6 cellular contexts compared by ENCODE assay signal in genomic region chr4:932713-933070, GRCh38. TPM values are rescaled to one million over a fixed set of nuclear protein-coding genes. Genes with fewer than 3 reads are reported as not detected.
DNase-seq lines count a peak whose midpoint lies in the region; ATAC-seq and TF ChIP-seq lines count a peak whose summit lies in the region.

No MANE protein-coding gene starts in this region.

- H3K36me3 ChIP-seq in ovary = no peaks in the 10 kb centered on the region

- WGBS in ovary, 3 donors = 2% methylated on average over 11 of the region's 11 CpGs

- no peaks in the 10 kb centered on the region for H3K9me3 ChIP-seq in ovary

- TF ChIP-seq CTCF in choroid plexus epithelial cell (conservative IDR thresholded peaks at IDR 0.05; ENCODE audit: low read depth, low read length) = peak; percentile 42
- TF ChIP-seq CTCF in ovary (IDR thresholded peaks at IDR 0.05) = no peak

- no peak for TF ChIP-seq EP300 in ovary (IDR thresholded peaks at IDR 0.05)

- ATAC-seq in HG03378 (IDR thresholded peaks at IDR 0.05; ENCODE audit: unreplicated experiment) = peak; percentile 2

- TF ChIP-seq POLR2A in ovary (IDR thresholded peaks at IDR 0.05) = no peak

- H3K27me3 ChIP-seq in ovary = no peaks in the 10 kb centered on the region

- peaks cover 10% of the 10 kb centered on the region for H3K4me1 ChIP-seq in ovary (ENCODE audit: insufficient read depth)

- H3K4me3 ChIP-seq in choroid plexus epithelial cell (ENCODE audit: low read depth, low read length) (peak overlapping the region; percentile 90), ovary (peak overlapping the region; percentile 79)

- intact Hi-C loops in ovary (cut with DNase I) = no loop called here

- peak overlapping the region in 1 of 2 donors; percentile 50 for H3K27ac ChIP-seq in ovary

- DNase-seq in A172 (ENCODE audit: low spot score) = peak; percentile 19
- no peak for DNase-seq in choroid plexus epithelial cell (ENCODE audit: low read depth)
- peak in 1 of 5 donors; percentile 20 for DNase-seq in ovary
- DNase-seq in NOMO-1 (lab: John Stamatoyannopoulos, UW; ENCODE audit: unreplicated experiment in 2 of 2) = no peak
- DNase-seq in T1000 (lab: John Stamatoyannopoulos, UW) = no peak

RNA-seq across cellular contexts. Expression of gene TMEM175, which starts 0.4 kb away (rescaled TPM):
- 26.2 and 27.5 TPM in 2 replicates for total RNA-seq in A172 (2014; rRNA removed; shearing (Covaris generic))
- total RNA-seq in ovary = 10 to 100 TPM; 10.6 to 28.4 (median 21.2) TPM
- 10 to 100 TPM; 10.9 to 25.1 TPM for polyA plus RNA-seq in ovary

RNA-seq across cellular contexts. Expression of gene GAK, which starts 0.6 kb away (rescaled TPM):
- 71.8 and 81.1 TPM in 2 replicates for total RNA-seq in A172 (2014; rRNA removed; shearing (Covaris generic))
- total RNA-seq in ovary = 10 to 100 TPM; 54.1 to 95.4 (median 76.2) TPM
- 10 to 100 TPM; 30.7 to 66.8 TPM for polyA plus RNA-seq in ovary

RNA-seq across cellular contexts. Expression of gene DGKQ, which starts 40.7 kb away (rescaled TPM):
- total RNA-seq in A172 (2014; rRNA removed; shearing (Covaris generic)) = 17.4 and 25.0 TPM in 2 replicates
- 10 to 100 TPM in 2 of 7 donors, 1 to 10 TPM in 5; 5.5 to 12.9 (median 7.0) TPM for total RNA-seq in ovary
- polyA plus RNA-seq in ovary = 1 to 10 TPM in 1 of 2 donors, under 1 TPM in 1; 0.53 to 5.7 TPM

RNA-seq across cellular contexts. Expression of gene IDUA, which starts 54.2 kb away (rescaled TPM):
- total RNA-seq in A172 (2014; rRNA removed; shearing (Covaris generic)) = 14.1 and 16.1 TPM in 2 replicates
- 10 to 100 TPM; 13.9 to 49.1 (median 33.9) TPM for total RNA-seq in ovary
- 10 to 100 TPM in 1 of 2 donors, 1 to 10 TPM in 1; 3.1 to 17.2 TPM for polyA plus RNA-seq in ovary
